In the genomic region with DNA sequence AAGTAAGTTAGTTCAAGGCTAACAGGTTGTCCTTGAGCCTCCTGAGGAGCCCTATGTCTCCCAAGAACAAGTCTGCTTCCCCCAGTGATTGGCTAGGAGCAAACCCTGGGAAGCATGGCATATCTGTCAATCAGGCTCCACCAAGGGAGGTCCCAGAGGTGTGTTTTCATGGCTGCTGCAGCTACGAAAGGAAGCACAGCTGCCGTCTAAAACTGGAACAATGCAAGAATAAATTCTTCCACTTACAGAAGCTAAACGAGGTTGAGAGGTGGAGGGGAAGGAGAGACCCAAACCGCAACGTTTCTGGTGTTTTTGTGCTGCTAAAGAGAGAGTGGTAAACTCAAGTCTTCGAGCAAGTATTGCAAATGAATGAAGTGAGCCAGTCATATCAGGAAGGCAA, we compare ENCODE assay signal across 13 cellular contexts. TPM values are rescaled to one million over a fixed set of nuclear protein-coding genes. Genes with fewer than 3 reads are reported as not detected.
A peak's percentile ranks its signal among the peaks of the same experiment; 100 is the strongest.
DNase-seq lines count a peak whose midpoint lies in the region; ATAC-seq and TF ChIP-seq lines count a peak whose summit lies in the region.
"Had no signal": no experiment of that assay in that cellular context is flagged by ENCODE, and none has a peak within 500 bp of the region (broad histone marks: within the 10 kb centered on the region; RNA-seq: fewer than 3 reads in every experiment).

No MANE protein-coding gene starts in this region.

- TF ChIP-seq EP300 in sigmoid colon (IDR thresholded peaks at IDR 0.05), result no peak

- 38 to 63% methylated on average over 6 of the region's 6 CpGs for WGBS in sigmoid colon, 2 donors

- POLR2A ChIA-PET in activated CD4-positive, alpha-beta T cell treated with anti-CD3 and anti-CD28 coated beads for 36 hours (lab: Charles Lee), result no interaction called here

- H3K9me3 ChIP-seq in sigmoid colon (no peaks in the 10 kb centered on the region), MG63 (no peaks in the 10 kb centered on the region; the same call in 1 of the 2 replicates)
- H3K9me3 ChIP-seq: thyroid gland had no signal

- peaks cover 14% of the 10 kb centered on the region for H3K4me1 Mint-ChIP-seq in activated CD4-positive, alpha-beta T cell treated with anti-CD3 and anti-CD28 coated beads for 36 hours
- peaks cover 86% of the 10 kb centered on the region for H3K4me1 Mint-ChIP-seq in chondrocyte (ENCODE audit: low read depth)

- H3K9me3 Mint-ChIP-seq in activated CD4-positive, alpha-beta T cell treated with anti-CD3 and anti-CD28 coated beads for 36 hours (ENCODE audit: low read depth), result peaks cover 3% of the 10 kb centered on the region
- H3K9me3 Mint-ChIP-seq in chondrocyte (ENCODE audit: low read depth), result peaks cover 9% of the 10 kb centered on the region

- no peak overlapping the region for H3K4me3 Mint-ChIP-seq in activated CD4-positive, alpha-beta T cell treated with anti-CD3 and anti-CD28 coated beads for 36 hours
- H3K4me3 Mint-ChIP-seq in chondrocyte (ENCODE audit: unreplicated experiment), result no peak overlapping the region

- TF ChIP-seq CTCF in chondrocyte (IDR thresholded peaks at IDR 0.05), result no peak
- no peak for TF ChIP-seq CTCF in sigmoid colon (IDR thresholded peaks at IDR 0.05)

- H3K36me3 Mint-ChIP-seq in activated CD4-positive, alpha-beta T cell treated with anti-CD3 and anti-CD28 coated beads for 36 hours (ENCODE audit: low read depth), result no peaks in the 10 kb centered on the region
- peaks cover 3% of the 10 kb centered on the region for H3K36me3 Mint-ChIP-seq in chondrocyte (ENCODE audit: low read depth)

- intact Hi-C loops in activated CD4-positive, alpha-beta T cell treated with anti-CD3 and anti-CD28 coated beads for 36 hours (cut with DNase I, micrococcal nuclease), result no loop called here
- intact Hi-C loops in sigmoid colon (cut with DNase I), result no loop called here

- CTCF ChIA-PET in activated CD4-positive, alpha-beta T cell treated with anti-CD3 and anti-CD28 coated beads for 36 hours (lab: Charles Lee), result interaction anchor here (0.7 to 1.4 kb wide), 2 partner anchors 36 to 287 kb away, joined by 3 to 4 read pairs; no protein-coding TSS in a partner anchor

- peaks cover 0 to 9% (median 1%) of the 10 kb centered on the region in 3 donors for H3K27me3 ChIP-seq in sigmoid colon
- no peaks in the 10 kb centered on the region for H3K27me3 ChIP-seq in MG63

- H3K4me1 ChIP-seq in sigmoid colon, result peaks cover 0 to 34% (median 20%) of the 10 kb centered on the region in 4 donors

- peaks cover 40% of the 10 kb centered on the region for H3K27me3 Mint-ChIP-seq in activated CD4-positive, alpha-beta T cell treated with anti-CD3 and anti-CD28 coated beads for 36 hours
- no peaks in the 10 kb centered on the region for H3K27me3 Mint-ChIP-seq in chondrocyte (ENCODE audit: low read depth)

- no peaks in the 10 kb centered on the region for H3K36me3 ChIP-seq in sigmoid colon
- H3K36me3 ChIP-seq in MG63, result no peaks in the 10 kb centered on the region
- H3K36me3 ChIP-seq: thyroid gland had no signal

- ATAC-seq in activated CD4-positive, alpha-beta T cell treated with anti-CD3 and anti-CD28 coated beads for 36 hours, result peak; percentile 23
- no peak for ATAC-seq in SK-N-SH treated with all-trans-retinoic acid at 6 μM for 48 hours
- ATAC-seq: naive thymus-derived CD8-positive, alpha-beta T cell had no signal

- TF ChIP-seq POLR2A in sigmoid colon (IDR thresholded peaks at IDR 0.05), result no peak

- peak overlapping the region; percentile 5 to 91 (median 67) for H3K27ac ChIP-seq in sigmoid colon
- H3K27ac ChIP-seq: thyroid gland had no signal

- H3K4me3 ChIP-seq in sigmoid colon, result no peak overlapping the region
- H3K4me3 ChIP-seq in MG63, result no peak overlapping the region
- H3K4me3 ChIP-seq: thyroid gland had no signal

- H3K27ac Mint-ChIP-seq in activated CD4-positive, alpha-beta T cell treated with anti-CD3 and anti-CD28 coated beads for 36 hours, result peak overlapping the region; percentile 48
- H3K27ac Mint-ChIP-seq in chondrocyte (ENCODE audit: unreplicated experiment), result peak overlapping the region; percentile 42
- H3K27ac Mint-ChIP-seq: naive thymus-derived CD8-positive, alpha-beta T cell had no signal

- no peak for DNase-seq in activated CD4-positive, alpha-beta T cell treated with anti-CD3 and anti-CD28 coated beads for 36 hours
- no peak for DNase-seq in activated CD4-positive, alpha-beta T cell treated with anti-CD3 and anti-CD28 coated beads, Interleukin-2, amount 50 U/mL, for 4 hours
- peak; percentile 28 for DNase-seq in NCI-H2227 treated with DMSO at 0.1 percent for 48 hours (lab: John Stamatoyannopoulos, UW)
- no peak for DNase-seq in chondrocyte (ENCODE audit: low spot score)
- peak; percentile 6 for DNase-seq in sigmoid colon
- DNase-seq in NCI-H2196 treated with DMSO at 0.1 percent for 48 hours (lab: John Stamatoyannopoulos, UW; ENCODE audit: unreplicated experiment), result no peak
- no peak for DNase-seq in MG63
- DNase-seq: naive thymus-derived CD8-positive, alpha-beta T cell; NCI-H1930; OCI-M1; thyroid gland had no signal

TF ChIP-seq in SK-N-SH treated with all-trans-retinoic acid at 6 μM for 48 hours, 23 proteins besides CTCF, POLR2A, EP300 and RAD21:
- no peak for TF ChIP-seq CSDC2 (CRISPR knock-in tag; IDR thresholded peaks at IDR 0.05)
- no peak for TF ChIP-seq ZNF565 (CRISPR knock-in tag; conservative IDR thresholded peaks at IDR 0.05; ENCODE audit: low read depth)
- TF ChIP-seq, protein P1, sequence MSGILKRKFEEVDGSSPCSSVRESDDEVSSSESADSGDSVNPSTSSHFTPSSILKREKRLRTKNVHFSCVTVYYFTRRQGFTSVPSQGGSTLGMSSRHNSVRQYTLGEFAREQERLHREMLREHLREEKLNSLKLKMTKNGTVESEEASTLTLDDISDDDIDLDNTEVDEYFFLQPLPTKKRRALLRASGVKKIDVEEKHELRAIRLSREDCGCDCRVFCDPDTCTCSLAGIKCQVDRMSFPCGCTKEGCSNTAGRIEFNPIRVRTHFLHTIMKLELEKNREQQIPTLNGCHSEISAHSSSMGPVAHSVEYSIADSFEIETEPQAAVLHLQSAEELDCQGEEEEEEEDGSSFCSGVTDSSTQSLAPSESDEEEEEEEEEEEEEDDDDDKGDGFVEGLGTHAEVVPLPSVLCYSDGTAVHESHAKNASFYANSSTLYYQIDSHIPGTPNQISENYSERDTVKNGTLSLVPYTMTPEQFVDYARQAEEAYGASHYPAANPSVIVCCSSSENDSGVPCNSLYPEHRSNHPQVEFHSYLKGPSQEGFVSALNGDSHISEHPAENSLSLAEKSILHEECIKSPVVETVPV (CRISPR knock-in tag; IDR thresholded peaks at IDR 0.05), result no peak
- TF ChIP-seq RARB (CRISPR knock-in tag; IDR thresholded peaks at IDR 0.05), result no peak
- TF ChIP-seq ZNF70 (CRISPR knock-in tag; IDR thresholded peaks at IDR 0.05), result no peak
- no peak for TF ChIP-seq SNAI2 (CRISPR knock-in tag; IDR thresholded peaks at IDR 0.05)
- TF ChIP-seq, protein P2, sequence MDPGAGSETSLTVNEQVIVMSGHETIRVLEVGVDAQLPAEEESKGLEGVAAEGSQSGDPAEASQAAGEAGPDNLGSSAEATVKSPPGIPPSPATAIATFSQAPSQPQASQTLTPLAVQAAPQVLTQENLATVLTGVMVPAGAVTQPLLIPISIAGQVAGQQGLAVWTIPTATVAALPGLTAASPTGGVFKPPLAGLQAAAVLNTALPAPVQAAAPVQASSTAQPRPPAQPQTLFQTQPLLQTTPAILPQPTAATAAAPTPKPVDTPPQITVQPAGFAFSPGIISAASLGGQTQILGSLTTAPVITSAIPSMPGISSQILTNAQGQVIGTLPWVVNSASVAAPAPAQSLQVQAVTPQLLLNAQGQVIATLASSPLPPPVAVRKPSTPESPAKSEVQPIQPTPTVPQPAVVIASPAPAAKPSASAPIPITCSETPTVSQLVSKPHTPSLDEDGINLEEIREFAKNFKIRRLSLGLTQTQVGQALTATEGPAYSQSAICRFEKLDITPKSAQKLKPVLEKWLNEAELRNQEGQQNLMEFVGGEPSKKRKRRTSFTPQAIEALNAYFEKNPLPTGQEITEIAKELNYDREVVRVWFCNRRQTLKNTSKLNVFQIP (CRISPR knock-in tag; IDR thresholded peaks at IDR 0.05; ENCODE audit: borderline replicate concordance, low read depth), result no peak
- TF ChIP-seq, protein P3, sequence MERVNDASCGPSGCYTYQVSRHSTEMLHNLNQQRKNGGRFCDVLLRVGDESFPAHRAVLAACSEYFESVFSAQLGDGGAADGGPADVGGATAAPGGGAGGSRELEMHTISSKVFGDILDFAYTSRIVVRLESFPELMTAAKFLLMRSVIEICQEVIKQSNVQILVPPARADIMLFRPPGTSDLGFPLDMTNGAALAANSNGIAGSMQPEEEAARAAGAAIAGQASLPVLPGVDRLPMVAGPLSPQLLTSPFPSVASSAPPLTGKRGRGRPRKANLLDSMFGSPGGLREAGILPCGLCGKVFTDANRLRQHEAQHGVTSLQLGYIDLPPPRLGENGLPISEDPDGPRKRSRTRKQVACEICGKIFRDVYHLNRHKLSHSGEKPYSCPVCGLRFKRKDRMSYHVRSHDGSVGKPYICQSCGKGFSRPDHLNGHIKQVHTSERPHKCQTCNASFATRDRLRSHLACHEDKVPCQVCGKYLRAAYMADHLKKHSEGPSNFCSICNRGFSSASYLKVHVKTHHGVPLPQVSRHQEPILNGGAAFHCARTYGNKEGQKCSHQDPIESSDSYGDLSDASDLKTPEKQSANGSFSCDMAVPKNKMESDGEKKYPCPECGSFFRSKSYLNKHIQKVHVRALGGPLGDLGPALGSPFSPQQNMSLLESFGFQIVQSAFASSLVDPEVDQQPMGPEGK (CRISPR knock-in tag; IDR thresholded peaks at IDR 0.05; ENCODE audit: borderline replicate concordance), result no peak

RNA-seq across cellular contexts. Expression of a gene that starts 4.9 kb away (rescaled TPM):
- under 1 TPM; 0.21 to 0.43 TPM for total RNA-seq in activated CD4-positive, alpha-beta T cell treated with anti-CD3 and anti-CD28 coated beads for 36 hours
- 88.7 to 165 TPM (median 91.5 TPM) in 3 replicates for total RNA-seq in chondrocyte
- 100 to 1,000 TPM in 1 of 4 donors, 10 to 100 TPM in 3; 55.3 to 241 (median 82.5) TPM for total RNA-seq in sigmoid colon
- 10 to 100 TPM in 1 of 3 donors, 1 to 10 TPM in 1, under 1 TPM in 1; 0.46 to 12.0 (median 5.8) TPM for polyA plus RNA-seq in sigmoid colon
- total RNA-seq in MG63 (2014; rRNA removed; shearing (Covaris generic); ENCODE audit: low replicate concordance), result 4.1 and 6.2 TPM in 2 replicates
- total RNA-seq: A673; naive thymus-derived CD8-positive, alpha-beta T cell had no signal
- polyA plus RNA-seq: naive thymus-derived CD8-positive, alpha-beta T cell had no signal

Comparison
In these comparisons a context has a peak if more than half of its experiments do, and no peak if none do; other contexts are left out.
1. DNase-seq: peak in NCI-H2227 treated with DMSO at 0.1 percent for 48 hours (single experiment) and sigmoid colon (single experiment); none in activated CD4-positive, alpha-beta T cell treated with anti-CD3 and anti-CD28 coated beads for 36 hours (single experiment), activated CD4-positive, alpha-beta T cell treated with anti-CD3 and anti-CD28 coated beads, Interleukin-2, amount 50 U/mL, for 4 hours (0 of 2), chondrocyte (single experiment), NCI-H2196 treated with DMSO at 0.1 percent for 48 hours (single experiment) and MG63 (single experiment).